8 cellular contexts compared by ENCODE assay signal in the genomic region with DNA sequence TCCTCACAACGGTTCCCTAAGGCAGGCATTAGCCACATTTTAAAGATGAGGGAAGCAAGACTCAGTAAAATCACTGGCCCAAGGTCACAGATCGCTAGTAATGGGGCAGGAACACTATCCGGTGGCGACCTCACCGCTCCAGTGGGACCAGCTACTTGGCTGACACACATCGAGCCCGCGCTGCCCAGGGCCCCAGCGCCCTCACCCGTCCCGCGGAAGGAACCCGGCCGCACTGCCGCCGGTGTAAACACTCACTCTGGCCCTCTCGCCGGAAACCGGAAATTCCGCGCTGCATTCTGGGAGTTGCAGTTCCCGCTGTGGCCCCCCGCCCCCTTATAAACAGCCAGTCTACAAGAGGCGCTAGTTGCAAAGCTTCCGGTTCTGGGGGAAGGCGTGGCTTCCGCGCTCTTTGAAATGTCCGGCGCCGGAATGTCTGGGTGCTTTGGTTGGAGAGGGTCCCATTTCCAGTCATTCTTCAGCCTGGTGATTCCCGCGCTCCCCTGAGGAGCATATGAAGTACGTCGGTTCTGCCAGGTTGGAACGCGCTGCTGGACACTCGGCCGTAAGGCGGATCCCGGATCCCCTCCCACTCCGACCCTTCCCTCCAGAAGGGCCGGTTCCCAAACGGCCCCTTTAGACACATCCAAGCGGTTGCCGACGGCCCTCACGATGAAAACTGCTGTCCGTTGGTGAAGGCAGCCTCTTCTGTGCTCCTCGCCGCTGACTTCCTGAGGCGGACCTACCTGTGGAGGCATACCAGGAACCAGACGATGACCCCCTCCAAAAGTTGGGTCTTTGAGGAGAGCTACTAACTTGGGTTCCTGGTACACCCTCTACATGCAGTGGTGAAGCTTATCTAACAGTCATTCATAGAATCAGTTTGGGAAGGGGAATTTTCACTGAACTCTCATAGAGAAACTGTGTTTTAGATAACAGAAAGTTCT. TPM values are rescaled to one million over a fixed set of nuclear protein-coding genes. Genes with fewer than 3 reads are reported as not detected.
DNase-seq lines count a peak whose midpoint lies in the region; FAIRE-seq and TF ChIP-seq lines count a peak whose summit lies in the region.

A gene with protein sequence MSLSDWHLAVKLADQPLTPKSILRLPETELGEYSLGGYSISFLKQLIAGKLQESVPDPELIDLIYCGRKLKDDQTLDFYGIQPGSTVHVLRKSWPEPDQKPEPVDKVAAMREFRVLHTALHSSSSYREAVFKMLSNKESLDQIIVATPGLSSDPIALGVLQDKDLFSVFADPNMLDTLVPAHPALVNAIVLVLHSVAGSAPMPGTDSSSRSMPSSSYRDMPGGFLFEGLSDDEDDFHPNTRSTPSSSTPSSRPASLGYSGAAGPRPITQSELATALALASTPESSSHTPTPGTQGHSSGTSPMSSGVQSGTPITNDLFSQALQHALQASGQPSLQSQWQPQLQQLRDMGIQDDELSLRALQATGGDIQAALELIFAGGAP (minus strand): TSS at position 258 of the 944 bp plus-strand sequence. CDS start 2,293 bp downstream, outside the sequence.

- no peak within 1 kb of the TSS for H3K23ac ChIP-seq in H9 (ENCODE audit: insufficient read length, low read depth, low read length)

- intact Hi-C loops in stomach (cut with DNase I; ENCODE audit: low total_unique reads), result no loop called here

- peaks cover 11% of the 10 kb centered on the region for H3K23me2 ChIP-seq in H9 (ENCODE audit: insufficient read length, low read depth, low read length, poor library complexity, severe bottlenecking)

- no peak for TF ChIP-seq EP300 in neural cell (conservative IDR thresholded peaks at IDR 0.05; ENCODE audit: poor library complexity, severe bottlenecking)
- TF ChIP-seq EP300 in stomach (IDR thresholded peaks at IDR 0.05), result no peak

- no peaks in the 10 kb centered on the region for H3K27me3 ChIP-seq in H9 (ENCODE audit: insufficient read depth, low read length)
- H3K27me3 ChIP-seq in MM.1S (replicated peaks; ENCODE audit: insufficient read depth, low read length), result no peaks in the 10 kb centered on the region
- no peaks in the 10 kb centered on the region for H3K27me3 ChIP-seq in neural cell (ENCODE audit: insufficient read depth, low read depth, low read length)
- no peaks in the 10 kb centered on the region for H3K27me3 ChIP-seq in stomach

- no peaks in the 10 kb centered on the region for H4K20me1 ChIP-seq in H9 (ENCODE audit: control insufficient read depth, insufficient read depth, insufficient read length)
- H4K20me1 ChIP-seq in MM.1S (ENCODE audit: insufficient read depth, low read length), result no peaks in the 10 kb centered on the region
- H4K20me1 ChIP-seq in neural cell (ENCODE audit: insufficient read depth), result no peaks in the 10 kb centered on the region

- H3K9ac ChIP-seq in H9 (ENCODE audit: extremely low read depth, insufficient read length, low read length) (peak within 1 kb of the TSS; percentile 84), MM.1S (ENCODE audit: low read length) (peak within 1 kb of the TSS; percentile 77), neural cell (ENCODE audit: low read length) (peak within 1 kb of the TSS; percentile 67)

- no peak within 1 kb of the TSS for H2BK120ac ChIP-seq in H9 (ENCODE audit: low read depth, low read length, poor library complexity, severe bottlenecking)

- peaks cover 8 to 11% of the 10 kb centered on the region in 2 experiments for H3K9me3 Mint-ChIP-seq in H9

- peak; percentile 95 for FAIRE-seq in G401.6 (lab: Jason Lieb, UNC)

- H2AK5ac ChIP-seq in H9 (ENCODE audit: insufficient read length, low read length), result no peak within 1 kb of the TSS

- H3K36me3 ChIP-seq in MM.1S (replicated peaks; ENCODE audit: insufficient read depth, low read length) (no peaks in the 10 kb centered on the region), neural cell (ENCODE audit: insufficient read depth, low read length) (no peaks in the 10 kb centered on the region), stomach (peaks cover 0 to 35% (median 27%) of the 10 kb centered on the region in 4 donors)

- no peak within 1 kb of the TSS for H4K5ac ChIP-seq in H9 (ENCODE audit: insufficient read length, low read depth, low read length)

- no peak within 1 kb of the TSS for H2BK20ac ChIP-seq in H9 (ENCODE audit: low read depth, low read length, poor library complexity, severe bottlenecking)

- WGBS in H9 (ENCODE audit: extremely low coverage, insufficient read length, low lambda C conversion rate), result no CpG with 5 or more reads among the region's 53 CpGs
- 0 to 1% (median 0%) methylated on average over 33 to 53 of the region's 53 CpGs for WGBS in stomach, 5 donors

- DNase-seq in H9 (peak; percentile 99), MM.1S (peak; percentile 98), SIG-M5 (lab: John Stamatoyannopoulos, UW) (peak; percentile 42), activated gamma-delta T cell (lab: John Stamatoyannopoulos, UW) (peak; percentile 74), fibroblast of the conjunctiva (ENCODE audit: low read depth) (peak; percentile 88), stomach (peak; percentile 98)

- H3K4me3 ChIP-seq in MM.1S (ENCODE audit: low read length), result peak within 1 kb of the TSS; percentile 87
- H3K4me3 ChIP-seq in neural cell (ENCODE audit: low read length), result peak within 1 kb of the TSS; percentile 72
- peak within 1 kb of the TSS; percentile 64 to 82 (median 74) for H3K4me3 ChIP-seq in stomach

- peaks cover 22 to 25% of the 10 kb centered on the region in 2 experiments for H3K4me1 Mint-ChIP-seq in H9

- H3K4me2 ChIP-seq in H9 (ENCODE audit: insufficient read depth, insufficient read length, low read length) (peak within 1 kb of the TSS; percentile 95), MM.1S (ENCODE audit: low read depth, low read length) (peak within 1 kb of the TSS; percentile 74), neural cell (ENCODE audit: low read length) (peak within 1 kb of the TSS; percentile 92)

- TF ChIP-seq RAD21 in neural cell (conservative IDR thresholded peaks at IDR 0.05), result peak; percentile 37

- no peaks in the 10 kb centered on the region for H3K4me1 ChIP-seq in H9 (ENCODE audit: insufficient read depth, low read length)
- H3K4me1 ChIP-seq in MM.1S (ENCODE audit: low read length), result peaks cover 4% of the 10 kb centered on the region; the same call in 1 of the 2 replicates
- peaks cover 7 to 37% (median 24%) of the 10 kb centered on the region in 4 donors for H3K4me1 ChIP-seq in stomach

- H3K56ac ChIP-seq in H9 (ENCODE audit: insufficient read length, low read depth, low read length), result peak within 1 kb of the TSS; percentile 78

- H3K4ac ChIP-seq in H9 (ENCODE audit: low read depth, low read length), result no peak within 1 kb of the TSS

- H4K8ac ChIP-seq in H9 (replicated peaks; ENCODE audit: insufficient read length, low read depth, low read length), result no peak within 1 kb of the TSS

- H3K36me3 Mint-ChIP-seq in H9 (ENCODE audit: insufficient read depth in 1 of 3, low read depth in 3 of 3), result peaks cover 24 to 48% (median 26%) of the 10 kb centered on the region in 3 experiments

- H3K18ac ChIP-seq in H9 (ENCODE audit: insufficient read length, low read depth, low read length), result peak within 1 kb of the TSS; percentile 68

- no peak within 1 kb of the TSS for H2BK12ac ChIP-seq in H9 (ENCODE audit: insufficient read length, low read depth, low read length)

- no peak within 1 kb of the TSS for H2BK5ac ChIP-seq in H9 (ENCODE audit: insufficient read length, low read length)

- H3K27me3 Mint-ChIP-seq in H9 (ENCODE audit: low read depth), result no peaks in the 10 kb centered on the region

- H3F3A ChIP-seq in MM.1S (ENCODE audit: insufficient read depth, low read length) (peaks cover 13% of the 10 kb centered on the region), neural cell (ENCODE audit: insufficient read depth, low read length, poor library complexity, severe bottlenecking) (no peaks in the 10 kb centered on the region)

- no peaks in the 10 kb centered on the region for H3K79me1 ChIP-seq in H9 (ENCODE audit: insufficient read depth, low read depth, low read length, poor library complexity, severe bottlenecking)

- H3T11ph ChIP-seq in H9 (ENCODE audit: low read length), result no peak within 1 kb of the TSS

- H3K9me2 ChIP-seq in MM.1S (replicated peaks; ENCODE audit: insufficient read depth, low read length) (no peaks in the 10 kb centered on the region), neural cell (ENCODE audit: insufficient read depth, low read length) (no peaks in the 10 kb centered on the region)

- H2AFZ ChIP-seq in H9 (ENCODE audit: low read length), result peak within 1 kb of the TSS; percentile 25
- peak within 1 kb of the TSS; percentile 82 for H2AFZ ChIP-seq in MM.1S (ENCODE audit: low read length)
- peak within 1 kb of the TSS; percentile 74 for H2AFZ ChIP-seq in neural cell (ENCODE audit: low read depth, low read length)

- H3K4me3 Mint-ChIP-seq in H9, result peak within 1 kb of the TSS; percentile 94 to 98

- H3K14ac ChIP-seq in H9 (ENCODE audit: insufficient read depth, low read length), result peak within 1 kb of the TSS; percentile 80

- peak; percentile 33; the same call in 2 of the 3 replicates for TF ChIP-seq CTCF in H9 (conservative IDR thresholded peaks at IDR 0.05)
- peak; percentile 42 for TF ChIP-seq CTCF in MM.1S (IDR thresholded peaks at IDR 0.05; ENCODE audit: low read length)
- peak; percentile 25 for TF ChIP-seq CTCF in neural cell (IDR thresholded peaks at IDR 0.05; ENCODE audit: poor library complexity, severe bottlenecking)
- peak in 2 of 7 experiments; percentile 11 to 38 for TF ChIP-seq CTCF in stomach (IDR thresholded peaks at IDR 0.05)

- H3K27ac Mint-ChIP-seq in H9, result peak within 1 kb of the TSS; percentile 97 to 98 (median 97)

- TF ChIP-seq POLR2A in stomach (IDR thresholded peaks at IDR 0.05), result peak in 2 of 4 donors; percentile 32 to 65

- peak within 1 kb of the TSS; percentile 89 for H3K27ac ChIP-seq in H9 (ENCODE audit: insufficient read length, low read depth, low read length)
- H3K27ac ChIP-seq in MM.1S (ENCODE audit: low read length), result peak within 1 kb of the TSS; percentile 79
- H3K27ac ChIP-seq in neural cell (ENCODE audit: low read length), result peak within 1 kb of the TSS; percentile 58
- peak within 1 kb of the TSS; percentile 81 to 90 (median 85) for H3K27ac ChIP-seq in stomach

- no peaks in the 10 kb centered on the region for H3K9me3 ChIP-seq in H9 (ENCODE audit: control insufficient read depth, low read depth, low read length)
- H3K9me3 ChIP-seq in MM.1S (replicated peaks; ENCODE audit: insufficient read depth, low read length), result no peaks in the 10 kb centered on the region
- no peaks in the 10 kb centered on the region for H3K9me3 ChIP-seq in neural cell (ENCODE audit: low read length)
- H3K9me3 ChIP-seq in stomach, result no peaks in the 10 kb centered on the region

- H3K79me2 ChIP-seq in H9 (ENCODE audit: insufficient read depth, low read length) (no peaks in the 10 kb centered on the region), MM.1S (ENCODE audit: low read length) (peaks cover 34% of the 10 kb centered on the region), neural cell (replicated peaks; ENCODE audit: insufficient read depth, low read length) (no peaks in the 10 kb centered on the region)

- no peak within 1 kb of the TSS for H2BK15ac ChIP-seq in H9 (ENCODE audit: low read depth, low read length)

- no peak within 1 kb of the TSS for H4K91ac ChIP-seq in H9 (ENCODE audit: insufficient read length, low read depth, low read length)

RNA-seq across cellular contexts. Expression of the gene that starts here (rescaled TPM):
- total RNA-seq in H9 (2021) (47.5 and 48.7 TPM in 2 replicates), stomach (100 to 1,000 TPM in 1 of 5 donors, 10 to 100 TPM in 3, 1 to 10 TPM in 1; 2.0 to 131 (median 31.2) TPM)
- polyA plus RNA-seq in neural cell (66.1 and 70.7 TPM in 2 replicates), stomach (10 to 100 TPM; 33.0 to 46.3 (median 38.5) TPM)
- 43.1 and 43.6 TPM in 2 replicates for polyA minus RNA-seq in neural cell

Comparison
In these comparisons a context has a peak if more than half of its experiments do, and no peak if none do; other contexts are left out.
1. Peak in every context shown above with its lines: DNase-seq, H3K4me3 ChIP-seq and H3K27ac ChIP-seq.
2. DNase-seq: peak in every context shown above with its lines; median percentile 99 in H9; 98 in MM.1S; 98 in stomach; 88 in fibroblast of the conjunctiva; 74 in activated gamma-delta T cell; 42 in SIG-M5.
3. H2AFZ ChIP-seq: peak in every context shown above with its lines; median percentile 82 in MM.1S; 74 in neural cell; 25 in H9.